In the genomic region with DNA sequence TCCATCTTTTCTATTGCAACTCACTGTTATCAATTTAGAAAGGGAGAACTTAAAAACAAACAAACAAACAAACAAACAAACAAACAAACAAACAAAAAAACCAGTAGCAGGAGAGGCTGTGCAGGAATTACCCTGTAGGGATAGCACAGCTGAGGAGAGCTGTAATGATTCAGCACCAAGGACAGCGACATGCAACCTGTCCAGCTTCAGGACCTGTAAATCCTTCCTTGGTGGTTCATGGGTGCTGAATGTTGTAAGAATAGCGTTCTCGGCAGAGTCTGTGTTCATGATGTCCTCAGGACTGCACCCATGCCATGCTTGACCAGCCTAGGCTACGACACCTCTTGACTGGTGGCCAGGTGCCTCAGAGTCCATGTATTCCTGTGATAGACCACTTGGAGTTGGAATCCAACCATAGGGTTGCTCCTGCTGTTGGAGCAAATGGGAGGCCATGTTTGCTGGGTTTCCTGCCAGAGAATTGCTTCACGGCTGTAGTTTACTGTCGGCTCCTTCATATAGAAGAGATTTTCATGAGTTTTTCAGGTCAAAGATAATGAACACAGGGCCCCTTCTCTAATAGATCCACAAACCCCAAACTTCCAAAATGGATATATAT, we compare ENCODE assay signal across 9 cellular contexts.
DNase-seq lines count a peak whose midpoint lies in the region; ATAC-seq and TF ChIP-seq lines count a peak whose summit lies in the region.
"Had no signal": no experiment of that assay in that cellular context is flagged by ENCODE, and none has a peak within 500 bp of the region (broad histone marks: within the 10 kb centered on the region; RNA-seq: fewer than 3 reads in every experiment).

No MANE protein-coding gene starts in this region.

- H3K27me3 ChIP-seq in PC-3 (ENCODE audit: low read length) = no peaks in the 10 kb centered on the region
- no peaks in the 10 kb centered on the region for H3K27me3 ChIP-seq in endodermal cell (ENCODE audit: control insufficient read depth, insufficient read depth, low read length, poor library complexity, severe bottlenecking)
- H3K27me3 ChIP-seq: BLaER1 had no signal

- H3F3A ChIP-seq in PC-3 (ENCODE audit: low read length, unreplicated experiment) = no peaks in the 10 kb centered on the region

- H3K9me3 Mint-ChIP-seq in activated CD4-positive, alpha-beta T cell treated with anti-CD3 and anti-CD28 coated beads for 36 hours (ENCODE audit: low read depth) = peaks cover 12% of the 10 kb centered on the region
- no peaks in the 10 kb centered on the region for H3K9me3 Mint-ChIP-seq in endodermal cell
- peaks cover 4% of the 10 kb centered on the region for H3K9me3 Mint-ChIP-seq in chondrocyte (ENCODE audit: low read depth)

- H3K27ac ChIP-seq in PC-3 (ENCODE audit: low read length) (no peak overlapping the region), endodermal cell (ENCODE audit: low read depth, low read length) (no peak overlapping the region)
- H3K27ac ChIP-seq: BLaER1 had no signal

- H3K4me3 Mint-ChIP-seq in activated CD4-positive, alpha-beta T cell treated with anti-CD3 and anti-CD28 coated beads for 36 hours = no peak overlapping the region
- H3K4me3 Mint-ChIP-seq in endodermal cell (no peak overlapping the region), chondrocyte (ENCODE audit: unreplicated experiment) (no peak overlapping the region)

- H3K4me3 ChIP-seq in PC-3 (ENCODE audit: low read length) = no peak overlapping the region
- no peak overlapping the region for H3K4me3 ChIP-seq in endodermal cell (ENCODE audit: low read length)
- H3K4me3 ChIP-seq: BLaER1 had no signal

- DNase-seq in activated CD4-positive, alpha-beta T cell treated with anti-CD3 and anti-CD28 coated beads for 36 hours = peak; percentile 49
- DNase-seq in activated CD4-positive, alpha-beta T cell treated with anti-CD3 and anti-CD28 coated beads for 1 hour = no peak
- DNase-seq in PC-3 (peak; percentile 66), endodermal cell (peak; percentile 90), non-pigmented ciliary epithelial cell (ENCODE audit: low read depth) (peak; percentile 17), chondrocyte (ENCODE audit: low spot score) (no peak), NCI-H774 (lab: John Stamatoyannopoulos, UW) (no peak), omental fat pad (ENCODE audit: low spot score) (no peak)

- H3K27ac Mint-ChIP-seq in activated CD4-positive, alpha-beta T cell treated with anti-CD3 and anti-CD28 coated beads for 36 hours = no peak overlapping the region
- H3K27ac Mint-ChIP-seq in endodermal cell (no peak overlapping the region), chondrocyte (ENCODE audit: unreplicated experiment) (no peak overlapping the region)

- intact Hi-C loops in activated CD4-positive, alpha-beta T cell treated with anti-CD3 and anti-CD28 coated beads for 36 hours (cut with DNase I, micrococcal nuclease) = no loop called here
- intact Hi-C loops in PC-3 (cut with micrococcal nuclease) = no loop called here

- H2AFZ ChIP-seq in PC-3 (ENCODE audit: low read length) = no peak overlapping the region

- POLR2A ChIA-PET in activated CD4-positive, alpha-beta T cell treated with anti-CD3 and anti-CD28 coated beads for 36 hours (lab: Charles Lee) = no interaction called here
- POLR2A ChIA-PET in PC-3 (lab: Charles Lee; ENCODE audit: unreplicated experiment) = no interaction called here

- no peak for ATAC-seq in activated CD4-positive, alpha-beta T cell treated with anti-CD3 and anti-CD28 coated beads for 36 hours
- ATAC-seq in PC-3 (peak; percentile 55; the same call in 1 of the 2 replicates), omental fat pad (ENCODE audit: low FRiP score) (no peak)

- no peaks in the 10 kb centered on the region for H3K4me1 Mint-ChIP-seq in activated CD4-positive, alpha-beta T cell treated with anti-CD3 and anti-CD28 coated beads for 36 hours
- H3K4me1 Mint-ChIP-seq in endodermal cell (peaks cover 8% of the 10 kb centered on the region), chondrocyte (ENCODE audit: low read depth) (no peaks in the 10 kb centered on the region)

- H3K4me1 ChIP-seq in PC-3 (ENCODE audit: insufficient read depth, low read length) = no peaks in the 10 kb centered on the region
- H3K4me1 ChIP-seq in endodermal cell (ENCODE audit: control insufficient read depth, insufficient read depth, low read length) = no peaks in the 10 kb centered on the region
- H3K4me1 ChIP-seq: BLaER1 had no signal

- no peaks in the 10 kb centered on the region for H3K27me3 Mint-ChIP-seq in activated CD4-positive, alpha-beta T cell treated with anti-CD3 and anti-CD28 coated beads for 36 hours
- H3K27me3 Mint-ChIP-seq in endodermal cell (ENCODE audit: insufficient read depth) (no peaks in the 10 kb centered on the region), chondrocyte (ENCODE audit: low read depth) (no peaks in the 10 kb centered on the region)

- H3K36me3 Mint-ChIP-seq in activated CD4-positive, alpha-beta T cell treated with anti-CD3 and anti-CD28 coated beads for 36 hours (ENCODE audit: low read depth) = no peaks in the 10 kb centered on the region
- H3K36me3 Mint-ChIP-seq in endodermal cell (ENCODE audit: low read depth) (no peaks in the 10 kb centered on the region), chondrocyte (ENCODE audit: low read depth) (no peaks in the 10 kb centered on the region)

- 42 to 63% methylated on average over 3 to 6 of the region's 6 CpGs for WGBS in endodermal cell (ENCODE audit: insufficient coverage in 1 of 2, insufficient read length in 1 of 2), 2 experiments

- H3K4me2 ChIP-seq in PC-3 (ENCODE audit: low read length) = no peak overlapping the region
- H3K4me2 ChIP-seq: BLaER1 had no signal

- no peaks in the 10 kb centered on the region for H3K9me2 ChIP-seq in PC-3 (replicated peaks; ENCODE audit: low read length)

- CTCF ChIA-PET in activated CD4-positive, alpha-beta T cell treated with anti-CD3 and anti-CD28 coated beads for 36 hours (lab: Charles Lee) = no interaction called here
- CTCF ChIA-PET in PC-3 (lab: Charles Lee) = no interaction called here

- no peaks in the 10 kb centered on the region for H3K79me2 ChIP-seq in PC-3 (ENCODE audit: low read length)

- no peaks in the 10 kb centered on the region for H4K20me1 ChIP-seq in PC-3 (ENCODE audit: low read length)

- TF ChIP-seq CTCF in PC-3 (conservative IDR thresholded peaks at IDR 0.05; ENCODE audit: low read depth, low read length) (no peak), endodermal cell (conservative IDR thresholded peaks at IDR 0.05) (no peak), chondrocyte (IDR thresholded peaks at IDR 0.05) (no peak), omental fat pad (IDR thresholded peaks at IDR 0.05) (no peak)

- no TSS peak for BruUV-seq in PC-3 (replicated peaks; lab: Mats Ljungman, UMichigan)

- H3K36me3 ChIP-seq in PC-3 (ENCODE audit: low read depth, low read length) = no peaks in the 10 kb centered on the region
- no peaks in the 10 kb centered on the region for H3K36me3 ChIP-seq in endodermal cell (ENCODE audit: control insufficient read depth, insufficient read depth, low read length)
- H3K36me3 ChIP-seq: BLaER1 had no signal

- H3K9me3 ChIP-seq in PC-3 (ENCODE audit: low read length) = no peaks in the 10 kb centered on the region
- H3K9me3 ChIP-seq in endodermal cell (ENCODE audit: control insufficient read depth, low read length) = no peaks in the 10 kb centered on the region
- H3K9me3 ChIP-seq: BLaER1 had no signal

- H3K9ac ChIP-seq in PC-3 (ENCODE audit: low read length) (no peak overlapping the region), endodermal cell (ENCODE audit: extremely low read depth, low read length, poor library complexity, severe bottlenecking) (no peak overlapping the region)
- H3K9ac ChIP-seq: BLaER1 had no signal

Comparison
In these comparisons a context has a peak if more than half of its experiments do, and no peak if none do; other contexts are left out.
1. DNase-seq: peak in activated CD4-positive, alpha-beta T cell treated with anti-CD3 and anti-CD28 coated beads for 36 hours (single experiment), PC-3 (single experiment), endodermal cell (single experiment) and non-pigmented ciliary epithelial cell (single experiment); none in activated CD4-positive, alpha-beta T cell treated with anti-CD3 and anti-CD28 coated beads for 1 hour (single experiment), chondrocyte (single experiment), NCI-H774 (single experiment) and omental fat pad (single experiment).